Comparison of ENCODE assay signal across 8 cellular contexts in genomic region chr20:47501117-47501482, GRCh38. TPM values are rescaled to one million over a fixed set of nuclear protein-coding genes. Genes with fewer than 3 reads are reported as not detected.
DNase-seq lines count a peak whose midpoint lies in the region; TF ChIP-seq lines count a peak whose summit lies in the region.

No MANE protein-coding gene starts in this region.

- no peaks in the 10 kb centered on the region for H3K27me3 ChIP-seq in H7 (ENCODE audit: control insufficient read depth, insufficient read depth, low read length)
- no peaks in the 10 kb centered on the region for H3K27me3 ChIP-seq in kidney epithelial cell (ENCODE audit: control insufficient read depth, insufficient read depth, low read length)
- H3K27me3 ChIP-seq in thyroid gland: no peaks in the 10 kb centered on the region

- H3K4me1 ChIP-seq in thyroid gland: peaks cover 13 to 16% of the 10 kb centered on the region in 2 donors

- no peaks in the 10 kb centered on the region for H3K36me3 ChIP-seq in H7 (replicated peaks; ENCODE audit: control insufficient read depth, insufficient read depth, low read length)
- no peaks in the 10 kb centered on the region for H3K36me3 ChIP-seq in kidney epithelial cell (ENCODE audit: control insufficient read depth, insufficient read depth, low read length)
- H3K36me3 ChIP-seq in thyroid gland: no peaks in the 10 kb centered on the region

- no peak for TF ChIP-seq POLR2A in thyroid gland (IDR thresholded peaks at IDR 0.05)

- 26 to 27% methylated on average over 5 of the region's 5 CpGs for WGBS in thyroid gland, 2 donors

- intact Hi-C loops in thyroid gland (cut with DNase I): no loop called here

- H3K27ac ChIP-seq in angular gyrus (ENCODE audit: low read depth, low read length) (peak overlapping the region; percentile 88), thyroid gland (peak overlapping the region; percentile 94 to 97 (median 95))

- no peaks in the 10 kb centered on the region for H3K9me3 ChIP-seq in thyroid gland

- no peak for TF ChIP-seq CTCF in AG09309 (IDR thresholded peaks at IDR 0.05; ENCODE audit: control insufficient read depth, insufficient read depth, low read depth, low read length, missing control alignments)
- TF ChIP-seq CTCF in kidney epithelial cell (IDR thresholded peaks at IDR 0.05; ENCODE audit: insufficient read depth, low read length, poor library complexity, severe bottlenecking): no peak
- no peak for TF ChIP-seq CTCF in thyroid gland (IDR thresholded peaks at IDR 0.05)

- DNase-seq in AG09309 (ENCODE audit: low read depth) (no peak), H7 (no peak), kidney epithelial cell (ENCODE audit: low read depth) (no peak), thyroid gland (no peak), SIG-M5 treated with dmso at 0.1 percent for 504 hours (lab: John Stamatoyannopoulos, UW; ENCODE audit: unreplicated experiment) (no peak), NCI-H226 (no peak), DMS53 (lab: John Stamatoyannopoulos, UW) (no peak)

- H3K4me3 ChIP-seq in AG09309 (ENCODE audit: control insufficient read depth, low read depth, low read length) (peak overlapping the region; percentile 96), H7 (ENCODE audit: insufficient read depth, low read depth, low read length) (peak overlapping the region; percentile 96), kidney epithelial cell (ENCODE audit: low read depth, low read length) (peak overlapping the region; percentile 98), thyroid gland (replicated peaks in 1 of 3) (peak overlapping the region in 2 of 3 donors; percentile 94 to 97)

RNA-seq across cellular contexts. Expression of gene NCOA3, which starts 0.6 kb away (rescaled TPM):
- total RNA-seq in H7 (2014; rRNA removed; shearing (Covaris generic)): 10.1 and 12.8 TPM in 2 replicates
- total RNA-seq in kidney epithelial cell (23.3 and 27.3 TPM in 2 replicates), thyroid gland (10 to 100 TPM; 28.7 to 45.2 (median 36.8) TPM)
